Comparison of ENCODE assay signal across 38 cellular contexts in the genomic region with DNA sequence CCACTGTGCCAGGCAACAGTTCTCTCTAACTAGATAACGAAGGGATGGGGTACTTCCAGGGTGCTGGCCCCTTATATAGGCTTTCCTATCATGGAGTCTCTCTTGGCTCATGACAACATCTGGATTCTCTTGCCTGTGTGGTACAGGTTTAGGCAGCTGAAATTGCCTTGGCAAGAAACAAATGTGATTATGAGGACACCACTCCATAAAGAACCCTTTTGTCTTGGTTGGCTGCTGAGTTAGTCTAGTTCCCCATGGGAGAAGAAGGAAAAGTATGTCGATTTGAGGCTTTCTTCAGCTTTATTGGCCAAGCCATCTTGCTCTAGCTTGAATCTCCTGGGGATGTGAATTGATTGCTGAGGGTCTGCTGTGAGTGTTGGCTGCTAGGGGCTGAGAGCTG.
"Had no signal": no experiment of that assay in that cellular context is flagged by ENCODE, and none has a peak within 500 bp of the region (broad histone marks: within the 10 kb centered on the region; RNA-seq: fewer than 3 reads in every experiment).

No MANE protein-coding gene starts in this region.

- H3K9me3 ChIP-seq: SJSA1 had no signal

- ATAC-seq: activated CD8-positive, alpha-beta memory T cell treated with anti-CD3 and anti-CD28 coated beads, Interleukin-2, amount 10 ng/mL, durations not matched to agents 7 days and 5 days; Panc1 had no signal

- H3K27me3 ChIP-seq: brain microvascular endothelial cell, cardiac muscle cell, SJSA1 had no signal

- H3K4me3 ChIP-seq: cardiac muscle cell, SJSA1 had no signal

- H3K27ac ChIP-seq: brain microvascular endothelial cell, cardiac muscle cell, SJSA1, VCaP had no signal

- DNase-seq: activated B cell treated with CpG ODN at 0.5 μM for 24 hours; activated CD4-positive, alpha-beta memory T cell treated with anti-CD3 and anti-CD28 coated beads, Interleukin-2, amount 10 ng/mL, durations not matched to agents 7 days and 5 days; activated CD4-positive, alpha-beta T cell treated with anti-CD3 and anti-CD28 coated beads for 48 hours; activated CD4-positive, CD25-positive, alpha-beta regulatory T cell treated with anti-CD3 and anti-CD28 coated beads, Interleukin-2, amount 50 U/mL, for 72 hours; activated CD8-positive, alpha-beta memory T cell treated with anti-CD3 and anti-CD28 coated beads for 24 hours; activated CD8-positive, alpha-beta memory T cell treated with anti-CD3 and anti-CD28 coated beads, Interleukin-2, amount 10 ng/mL, durations not matched to agents 7 days and 5 days; activated CD8-positive, alpha-beta memory T cell treated with anti-CD3 and anti-CD28 coated beads, Interleukin-2, amount 50 U/mL, for 48 hours; activated effector memory CD4-positive, alpha-beta T cell treated with anti-CD3 and anti-CD28 coated beads, Interleukin-2, amount 50 U/mL, for 16 hours; activated naive CD4-positive, alpha-beta T cell; activated naive CD4-positive, alpha-beta T cell treated with anti-CD3 and anti-CD28 coated beads, Interleukin-2, amount 50 U/mL, for 16 hours; activated naive CD8-positive, alpha-beta T cell treated with anti-CD3 and anti-CD28 coated beads for 36 hours; activated T-cell treated with anti-CD3 and anti-CD28 coated beads, Interleukin-2, amount 50 U/mL, for 48 hours; amniotic stem cell; aorta; brain microvascular endothelial cell; Kasumi-1; KG1; MM.1S; MV-4-11; NCI-H1092; NCI-H1436; NCI-H1694; NCI-H1930; NCI-H2081 treated with DMSO at 0.1 percent for 48 hours; NCI-H2171; NCI-H446; NCI-H510A treated with DMSO at 0.1 percent for 48 hours; NCI-H526 treated with DMSO at 0.1 percent for 48 hours; NCI-H774; SHP77 treated with DMSO at 0.1 percent for 48 hours; SW 1271; T-helper 1 cell; T-helper 2 cell; T-helper 9 cell had no signal

- H3K36me3 ChIP-seq: brain microvascular endothelial cell, cardiac muscle cell, SJSA1 had no signal
